Comparison of ENCODE assay signal across 1 cellular context in the genomic region with DNA sequence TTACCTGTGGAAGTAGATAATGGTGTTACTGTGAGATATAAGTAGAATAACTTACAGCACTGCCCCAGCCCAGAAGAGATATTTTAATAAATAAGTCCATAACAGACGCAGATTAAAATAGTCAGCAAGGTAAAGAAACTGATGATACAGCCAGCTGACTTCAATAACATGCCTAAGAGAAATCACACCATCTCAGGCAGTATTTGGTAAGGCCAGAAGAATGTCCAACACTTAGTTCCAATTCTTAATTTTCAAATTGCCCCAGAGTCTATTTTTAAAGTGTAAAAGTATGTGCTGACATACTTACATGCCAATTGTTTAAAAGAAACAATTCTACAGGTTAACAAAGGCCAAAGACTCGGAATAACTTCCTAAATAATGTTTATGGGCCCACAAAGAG.
TF ChIP-seq lines count a peak whose summit lies in the region.

No MANE protein-coding gene starts in this region.

TF ChIP-seq in GM12878, 131 proteins besides CTCF, POLR2A, EP300 and RAD21:
- TF ChIP-seq SMARCA5 (IDR thresholded peaks at IDR 0.05) (no peak), ZNF384 (IDR thresholded peaks at IDR 0.05; ENCODE audit: borderline replicate concordance, low read depth, low read length) (no peak), FOXM1 (IDR thresholded peaks at IDR 0.05; ENCODE audit: low read depth, low read length) (no peak), KDM1A (IDR thresholded peaks at IDR 0.05; ENCODE audit: borderline replicate concordance) (no peak), CEBPB (IDR thresholded peaks at IDR 0.05; ENCODE audit: borderline replicate concordance in 1 of 2, low read depth in 2 of 2, low read length in 2 of 2) (no peak), CBX5 (IDR thresholded peaks at IDR 0.05; ENCODE audit: low read depth) (no peak), DPF2 (IDR thresholded peaks at IDR 0.05) (no peak), ZNF217 (IDR thresholded peaks at IDR 0.05) (no peak)
- TF ChIP-seq, protein P1, sequence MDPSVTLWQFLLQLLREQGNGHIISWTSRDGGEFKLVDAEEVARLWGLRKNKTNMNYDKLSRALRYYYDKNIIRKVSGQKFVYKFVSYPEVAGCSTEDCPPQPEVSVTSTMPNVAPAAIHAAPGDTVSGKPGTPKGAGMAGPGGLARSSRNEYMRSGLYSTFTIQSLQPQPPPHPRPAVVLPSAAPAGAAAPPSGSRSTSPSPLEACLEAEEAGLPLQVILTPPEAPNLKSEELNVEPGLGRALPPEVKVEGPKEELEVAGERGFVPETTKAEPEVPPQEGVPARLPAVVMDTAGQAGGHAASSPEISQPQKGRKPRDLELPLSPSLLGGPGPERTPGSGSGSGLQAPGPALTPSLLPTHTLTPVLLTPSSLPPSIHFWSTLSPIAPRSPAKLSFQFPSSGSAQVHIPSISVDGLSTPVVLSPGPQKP (IDR thresholded peaks at IDR 0.05; ENCODE audit: low read depth, low read length), result no peak
